Comparison of ENCODE assay signal across 6 cellular contexts in genomic region chr17:45631941-45632340, GRCh38.
"Had no signal": no experiment of that assay in that cellular context is flagged by ENCODE, and none has a peak within 500 bp of the region (broad histone marks: within the 10 kb centered on the region; RNA-seq: fewer than 3 reads in every experiment).

No MANE protein-coding gene starts in this region.

- H3K27ac ChIP-seq: HL-60 had no signal

- DNase-seq: IMR-90, KBM-7, KG1 had no signal

- H3K4me3 ChIP-seq: K562 had no signal

- ATAC-seq: HepG2, K562 had no signal
